38 cellular contexts compared by ENCODE assay signal in genomic region chr2:172662099-172662498, GRCh38.
"Had no signal": no experiment of that assay in that cellular context is flagged by ENCODE, and none has a peak within 500 bp of the region (broad histone marks: within the 10 kb centered on the region; RNA-seq: fewer than 3 reads in every experiment).

No MANE protein-coding gene starts in this region.

- H3K9me3 ChIP-seq: adrenal gland had no signal

- H3K4me3 Mint-ChIP-seq: activated B cell treated with CpG ODN at 0.5 μM for 24 hours; activated CD4-positive, alpha-beta memory T cell treated with anti-CD3 and anti-CD28 coated beads for 36 hours; activated CD8-positive, alpha-beta memory T cell treated with anti-CD3 and anti-CD28 coated beads, Interleukin-2, amount 10 ng/mL, durations not matched to agents 7 days and 5 days; activated CD8-positive, alpha-beta T cell treated with anti-CD3 and anti-CD28 coated beads, Interleukin-2, amount 10 ng/mL, durations not matched to agents 7 days and 5 days; activated naive CD4-positive, alpha-beta T cell treated with anti-CD3 and anti-CD28 coated beads for 36 hours; activated naive CD4-positive, alpha-beta T cell treated with anti-CD3 and anti-CD28 coated beads, Interleukin-2, amount 50 U/mL, for 24 hours; activated naive CD8-positive, alpha-beta T cell treated with anti-CD3 and anti-CD28 coated beads for 36 hours; activated naive CD8-positive, alpha-beta T cell treated with anti-CD3 and anti-CD28 coated beads, Interleukin-2, amount 50 U/mL, for 24 hours; activated T-helper 1 cell treated with anti-CD3 and anti-CD28 coated beads, Interleukin-12 subunit alpha, Interleukin-12 subunit beta, Interleukin-2, Interleukin-4 antibody, amounts not matched to agents 30 ng/mL and 10 ng/mL and 1 ng/mL, durations not matched to agents 14 hours and 24 hours and 36 hours; dendritic cell treated with granulocyte-macrophage colony-stimulating factor and Interleukin-4, amounts not matched to agents 40 ng/mL and 50 ng/mL, for 4 days; endodermal cell; T-helper 17 cell; T-helper 2 cell treated with Interferon-gamma antibody and Interleukin-4, amounts not matched to agents 5 μg/mL and 100 μg/mL, for 36 hours had no signal

- H3K4me1 Mint-ChIP-seq: activated B cell treated with CpG ODN at 0.5 μM for 24 hours; activated CD8-positive, alpha-beta memory T cell treated with anti-CD3 and anti-CD28 coated beads, Interleukin-2, amount 10 ng/mL, durations not matched to agents 7 days and 5 days; activated naive CD4-positive, alpha-beta T cell treated with anti-CD3 and anti-CD28 coated beads, Interleukin-2, amount 50 U/mL, for 24 hours; activated naive CD8-positive, alpha-beta T cell treated with anti-CD3 and anti-CD28 coated beads for 36 hours; endodermal cell; T-helper 17 cell had no signal

- H3K36me3 Mint-ChIP-seq: activated CD8-positive, alpha-beta memory T cell treated with anti-CD3 and anti-CD28 coated beads, Interleukin-2, amount 10 ng/mL, durations not matched to agents 7 days and 5 days had no signal

- H3K27ac Mint-ChIP-seq: activated B cell treated with CpG ODN at 0.5 μM for 24 hours; activated CD4-positive, alpha-beta memory T cell treated with anti-CD3 and anti-CD28 coated beads for 36 hours; activated CD8-positive, alpha-beta memory T cell treated with anti-CD3 and anti-CD28 coated beads, Interleukin-2, amount 10 ng/mL, durations not matched to agents 7 days and 5 days; activated CD8-positive, alpha-beta T cell treated with anti-CD3 and anti-CD28 coated beads, Interleukin-2, amount 10 ng/mL, durations not matched to agents 7 days and 5 days; activated naive CD4-positive, alpha-beta T cell treated with anti-CD3 and anti-CD28 coated beads for 36 hours; activated naive CD4-positive, alpha-beta T cell treated with anti-CD3 and anti-CD28 coated beads, Interleukin-2, amount 50 U/mL, for 24 hours; activated naive CD8-positive, alpha-beta T cell treated with anti-CD3 and anti-CD28 coated beads for 36 hours; activated naive CD8-positive, alpha-beta T cell treated with anti-CD3 and anti-CD28 coated beads, Interleukin-2, amount 50 U/mL, for 24 hours; activated T-helper 1 cell treated with anti-CD3 and anti-CD28 coated beads, Interleukin-12 subunit alpha, Interleukin-12 subunit beta, Interleukin-2, Interleukin-4 antibody, amounts not matched to agents 30 ng/mL and 10 ng/mL and 1 ng/mL, durations not matched to agents 14 hours and 24 hours and 36 hours; activated T-helper 2 cell treated with anti-CD3 and anti-CD28 coated beads, Interferon-gamma antibody, Interleukin-2, Interleukin-4, amounts not matched to agents 10 μg/mL and 5 μg/mL and 100 μg/mL, durations not matched to agents 14 hours and 24 hours and 36 hours; dendritic cell treated with granulocyte-macrophage colony-stimulating factor and Interleukin-4, amounts not matched to agents 40 ng/mL and 50 ng/mL, for 4 days; endodermal cell; T-helper 17 cell; T-helper 2 cell treated with Interferon-gamma antibody and Interleukin-4, amounts not matched to agents 5 μg/mL and 100 μg/mL, for 36 hours had no signal

- H3K27me3 Mint-ChIP-seq: activated B cell treated with CpG ODN at 0.5 μM for 24 hours; activated CD8-positive, alpha-beta memory T cell treated with anti-CD3 and anti-CD28 coated beads, Interleukin-2, amount 10 ng/mL, durations not matched to agents 7 days and 5 days; activated naive CD4-positive, alpha-beta T cell treated with anti-CD3 and anti-CD28 coated beads, Interleukin-2, amount 50 U/mL, for 24 hours; activated naive CD8-positive, alpha-beta T cell treated with anti-CD3 and anti-CD28 coated beads for 36 hours; activated naive CD8-positive, alpha-beta T cell treated with anti-CD3 and anti-CD28 coated beads, Interleukin-2, amount 50 U/mL, for 24 hours; T-helper 17 cell had no signal

- ATAC-seq: activated CD4-positive, CD25-positive, alpha-beta regulatory T cell treated with anti-CD3 and anti-CD28 coated beads, Interleukin-2, amount 50 U/mL, for 24 hours; activated CD8-positive, alpha-beta memory T cell treated with anti-CD3 and anti-CD28 coated beads, Interleukin-2, amount 10 ng/mL, durations not matched to agents 7 days and 5 days; activated CD8-positive, alpha-beta T cell treated with anti-CD3 and anti-CD28 coated beads, Interleukin-2, amount 10 ng/mL, durations not matched to agents 7 days and 5 days; activated naive CD8-positive, alpha-beta T cell treated with anti-CD3 and anti-CD28 coated beads, Interleukin-2, amount 50 U/mL, for 24 hours; body of pancreas; esophagus mucosa; gastroesophageal sphincter; heart right ventricle; T-helper 17 cell had no signal

- DNase-seq: activated B cell treated with CpG ODN at 0.5 μM for 24 hours; activated CD4-positive, alpha-beta memory T cell treated with anti-CD3 and anti-CD28 coated beads for 36 hours; activated CD4-positive, alpha-beta T cell treated with anti-CD3 and anti-CD28 coated beads for 48 hours; activated CD8-positive, alpha-beta memory T cell treated with anti-CD3 and anti-CD28 coated beads, Interleukin-2, amount 10 ng/mL, durations not matched to agents 7 days and 5 days; activated CD8-positive, alpha-beta memory T cell treated with anti-CD3 and anti-CD28 coated beads, Interleukin-2, amount 50 U/mL, for 4 hours; activated CD8-positive, alpha-beta T cell treated with anti-CD3 and anti-CD28 coated beads, Interleukin-2, amount 10 ng/mL, durations not matched to agents 7 days and 5 days; activated effector memory CD4-positive, alpha-beta T cell treated with anti-CD3 and anti-CD28 coated beads, Interleukin-2, amount 50 U/mL, for 16 hours; activated naive CD4-positive, alpha-beta T cell treated with anti-CD3 and anti-CD28 coated beads for 36 hours; activated naive CD8-positive, alpha-beta T cell treated with anti-CD3 and anti-CD28 coated beads for 36 hours; activated naive CD8-positive, alpha-beta T cell treated with anti-CD3 and anti-CD28 coated beads, Interleukin-2, amount 50 U/mL, for 24 hours; activated T-cell treated with anti-CD3 and anti-CD28 coated beads, Interleukin-2, amount 50 U/mL, for 1 hour; activated T-cell treated with anti-CD3 and anti-CD28 coated beads, Interleukin-2, amount 50 U/mL, for 48 hours; adrenal gland; amygdala; aorta; body of pancreas; central memory CD4-positive, alpha-beta T cell; cerebellar nuclear complex; dorsolateral prefrontal cortex; effector memory CD4-positive, alpha-beta T cell; endodermal cell; foreskin melanocyte; heart right ventricle; T-helper 1 cell; T-helper 17 cell; T1000; WERI-Rb-1 had no signal

- H3K4me3 ChIP-seq: adrenal gland, body of pancreas, breast epithelium, cardiac muscle cell, coronary artery, dorsolateral prefrontal cortex, gastroesophageal sphincter, heart right ventricle had no signal

- H3K27me3 ChIP-seq: adrenal gland, body of pancreas, breast epithelium, cardiac muscle cell, dorsolateral prefrontal cortex, gastroesophageal sphincter, heart right ventricle had no signal

- H3K27ac ChIP-seq: adrenal gland, body of pancreas, breast epithelium, cardiac muscle cell, coronary artery, dorsolateral prefrontal cortex, gastroesophageal sphincter, heart right ventricle, WERI-Rb-1 had no signal
